Comparison of ENCODE assay signal across 1 cellular context in the genomic region with DNA sequence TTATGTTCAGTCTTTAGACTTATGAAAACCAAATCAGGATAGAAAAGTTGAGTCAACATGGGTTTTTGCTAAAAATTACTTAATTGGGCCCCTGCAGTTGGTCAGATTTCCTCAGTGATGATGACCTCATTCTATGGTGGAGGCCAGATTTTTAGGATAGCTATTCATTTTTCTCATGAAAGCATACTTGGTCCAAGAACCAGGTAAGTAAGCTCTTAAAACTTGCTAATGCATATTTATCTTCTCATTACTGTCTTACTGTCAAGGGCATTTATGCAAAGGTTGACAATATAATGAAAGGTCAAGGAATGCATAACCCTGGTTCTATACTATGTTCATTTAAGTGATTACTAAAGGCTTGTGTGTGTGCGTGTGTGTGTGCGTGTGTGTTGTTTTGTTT.
TF ChIP-seq lines count a peak whose summit lies in the region.

No MANE protein-coding gene starts in this region.

TF ChIP-seq in GM12878, 131 proteins besides CTCF, POLR2A, EP300 and RAD21 (continued from another document):
- TF ChIP-seq E4F1 (IDR thresholded peaks at IDR 0.05; ENCODE audit: borderline replicate concordance, partially characterized antibody) (no peak), GABPA (IDR thresholded peaks at IDR 0.05; ENCODE audit: low read depth) (no peak), NR2F1 (conservative IDR thresholded peaks at IDR 0.05) (no peak)
- TF ChIP-seq, protein P1, sequence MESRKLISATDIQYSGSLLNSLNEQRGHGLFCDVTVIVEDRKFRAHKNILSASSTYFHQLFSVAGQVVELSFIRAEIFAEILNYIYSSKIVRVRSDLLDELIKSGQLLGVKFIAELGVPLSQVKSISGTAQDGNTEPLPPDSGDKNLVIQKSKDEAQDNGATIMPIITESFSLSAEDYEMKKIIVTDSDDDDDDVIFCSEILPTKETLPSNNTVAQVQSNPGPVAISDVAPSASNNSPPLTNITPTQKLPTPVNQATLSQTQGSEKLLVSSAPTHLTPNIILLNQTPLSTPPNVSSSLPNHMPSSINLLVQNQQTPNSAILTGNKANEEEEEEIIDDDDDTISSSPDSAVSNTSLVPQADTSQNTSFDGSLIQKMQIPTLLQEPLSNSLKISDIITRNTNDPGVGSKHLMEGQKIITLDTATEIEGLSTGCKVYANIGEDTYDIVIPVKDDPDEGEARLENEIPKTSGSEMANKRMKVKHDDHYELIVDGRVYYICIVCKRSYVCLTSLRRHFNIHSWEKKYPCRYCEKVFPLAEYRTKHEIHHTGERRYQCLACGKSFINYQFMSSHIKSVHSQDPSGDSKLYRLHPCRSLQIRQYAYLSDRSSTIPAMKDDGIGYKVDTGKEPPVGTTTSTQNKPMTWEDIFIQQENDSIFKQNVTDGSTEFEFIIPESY (IDR thresholded peaks at IDR 0.05): no peak
